28 cellular contexts compared by ENCODE assay signal in genomic region chrX:128622296-128622695, GRCh38.
"Had no signal": no experiment of that assay in that cellular context is flagged by ENCODE, and none has a peak within 500 bp of the region (broad histone marks: within the 10 kb centered on the region; RNA-seq: fewer than 3 reads in every experiment).

No MANE protein-coding gene starts in this region.

- H3K27ac Mint-ChIP-seq: dendritic cell treated with granulocyte-macrophage colony-stimulating factor and Interleukin-4, amounts not matched to agents 40 ng/mL and 50 ng/mL, for 4 days; endodermal cell; naive thymus-derived CD4-positive, alpha-beta T cell; nephron; neural progenitor cell; progenitor cell of endocrine pancreas; stimulated activated effector memory CD8-positive, alpha-beta T cell treated with anti-CD3 and anti-CD28 coated beads, Interleukin-12 subunit alpha, Interleukin-12 subunit beta, amount 100 ng/mL, for 72 hours had no signal

- H3K4me3 ChIP-seq: gastrocnemius medialis, hepatocyte, left lung, neural progenitor cell, right lobe of liver, stomach, thyroid gland, vagina had no signal

- DNase-seq: effector CD8-positive, alpha-beta T cell; endodermal cell; foreskin fibroblast; gastrocnemius medialis; head of caudate nucleus; left cardiac atrium; left lung; mesenchymal stem cell; midbrain; naive thymus-derived CD4-positive, alpha-beta T cell; right lobe of liver; small intestine; stimulated activated CD4-positive, alpha-beta T cell treated with anti-CD3 and anti-CD28 coated beads, Interleukin-12 subunit alpha, Interleukin-12 subunit beta, amount 100 ng/mL, for 4 hours; stimulated activated CD4-positive, alpha-beta T cell treated with anti-CD3 and anti-CD28 coated beads, Interleukin-1b, Interleukin-23, amount 100 ng/mL, for 48 hours; stimulated activated CD4-positive, alpha-beta T cell treated with anti-CD3 and anti-CD28 coated beads, Interleukin-4, amount 100 ng/mL, for 24 hours; stimulated activated naive CD4-positive, alpha-beta T cell treated with Interleukin-2 at 50 U/mL for 16 hours; stomach; thyroid gland; trophoblast cell had no signal

- H3K9me3 ChIP-seq: gastrocnemius medialis, left lung, right lobe of liver, stomach, thyroid gland, vagina had no signal

- H3K4me1 Mint-ChIP-seq: endodermal cell; naive thymus-derived CD4-positive, alpha-beta T cell; nephron; neural progenitor cell; stimulated activated effector memory CD8-positive, alpha-beta T cell treated with anti-CD3 and anti-CD28 coated beads, Interleukin-12 subunit alpha, Interleukin-12 subunit beta, amount 100 ng/mL, for 72 hours had no signal

- H3K36me3 ChIP-seq: gastrocnemius medialis, left lung, neural progenitor cell, right lobe of liver, stomach, thyroid gland, vagina had no signal

- H3K27me3 Mint-ChIP-seq: dendritic cell treated with granulocyte-macrophage colony-stimulating factor and Interleukin-4, amounts not matched to agents 40 ng/mL and 50 ng/mL, for 4 days; progenitor cell of endocrine pancreas had no signal

- H3K4me3 Mint-ChIP-seq: dendritic cell treated with granulocyte-macrophage colony-stimulating factor and Interleukin-4, amounts not matched to agents 40 ng/mL and 50 ng/mL, for 4 days; endodermal cell; naive thymus-derived CD4-positive, alpha-beta T cell; nephron; neural progenitor cell; stimulated activated effector memory CD8-positive, alpha-beta T cell treated with anti-CD3 and anti-CD28 coated beads, Interleukin-12 subunit alpha, Interleukin-12 subunit beta, amount 100 ng/mL, for 72 hours had no signal

- H3K36me3 Mint-ChIP-seq: naive thymus-derived CD4-positive, alpha-beta T cell; neural progenitor cell; stimulated activated effector memory CD8-positive, alpha-beta T cell treated with anti-CD3 and anti-CD28 coated beads, Interleukin-12 subunit alpha, Interleukin-12 subunit beta, amount 100 ng/mL, for 72 hours had no signal

- ATAC-seq: esophagus mucosa; gastrocnemius medialis; left cardiac atrium; left lung; naive thymus-derived CD4-positive, alpha-beta T cell; right lobe of liver; stimulated activated effector memory CD8-positive, alpha-beta T cell treated with anti-CD3 and anti-CD28 coated beads, Interleukin-12 subunit alpha, Interleukin-12 subunit beta, amount 100 ng/mL, for 72 hours had no signal

- H3K27me3 ChIP-seq: gastrocnemius medialis, hepatocyte, left lung, neural progenitor cell, right lobe of liver, stomach, thyroid gland, vagina had no signal

- H3K9me3 Mint-ChIP-seq: dendritic cell treated with granulocyte-macrophage colony-stimulating factor and Interleukin-4, amounts not matched to agents 40 ng/mL and 50 ng/mL, for 4 days; neural progenitor cell had no signal

- H3K4me1 ChIP-seq: gastrocnemius medialis, left lung, neural progenitor cell, parathyroid adenoma, right lobe of liver, stomach, thyroid gland, vagina had no signal
